In the genomic region with DNA sequence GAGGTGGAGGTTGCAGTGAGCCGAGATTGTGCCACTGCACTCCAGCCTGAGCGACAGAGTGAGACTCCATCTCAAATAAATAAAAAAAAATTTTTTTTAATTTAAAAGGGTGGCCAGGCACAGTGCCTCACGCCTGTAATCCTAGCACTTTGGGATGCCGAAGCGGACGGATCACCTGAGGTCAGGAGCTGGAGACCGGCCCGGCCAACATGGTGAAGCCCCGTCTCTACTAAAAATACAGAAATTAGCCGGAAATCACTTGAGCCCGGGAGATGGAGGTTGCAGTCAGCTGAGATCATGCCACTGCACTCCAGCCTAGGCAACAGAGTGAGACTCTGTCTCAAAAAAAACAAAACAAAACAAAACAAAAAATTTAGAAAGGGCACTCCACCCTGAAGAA, we compare ENCODE assay signal across 2 cellular contexts. TPM values are rescaled to one million over a fixed set of nuclear protein-coding genes. Genes with fewer than 3 reads are reported as not detected.
DNase-seq lines count a peak whose midpoint lies in the region; TF ChIP-seq lines count a peak whose summit lies in the region.
"Not testable (repeated sequence)": the region's sequence is repeated elsewhere in the genome, so short reads cannot be mapped to it uniquely, and the experiment has no call there.

No MANE protein-coding gene starts in this region.

- not testable (repeated sequence) for H3K27me3 ChIP-seq in thyroid gland

- not testable (repeated sequence) for TF ChIP-seq CTCF in osteocyte (IDR thresholded peaks at IDR 0.05); thyroid gland (IDR thresholded peaks at IDR 0.05)

- WGBS in thyroid gland, 2 donors: 39 to 50% methylated on average over 11 of the region's 11 CpGs

- not testable (repeated sequence) for TF ChIP-seq POLR2A in thyroid gland (IDR thresholded peaks at IDR 0.05)

- H3K4me1 ChIP-seq in thyroid gland: peaks cover 0 to 20% of the 10 kb centered on the region in 2 donors

- H3K4me3 ChIP-seq in thyroid gland (replicated peaks in 1 of 3): not testable (repeated sequence)

- not testable (repeated sequence) for H3K36me3 Mint-ChIP-seq in osteocyte (ENCODE audit: unreplicated experiment)

- DNase-seq in osteocyte (ENCODE audit: extremely low spot score, unreplicated experiment) (peak; percentile 57), thyroid gland (peak; percentile 78 to 80)

- H3K27me3 Mint-ChIP-seq in osteocyte (ENCODE audit: unreplicated experiment): not testable (repeated sequence)

- H3K27ac ChIP-seq in thyroid gland: peak overlapping the region; percentile 48 to 66 (median 64)

- H3K9me3 Mint-ChIP-seq in osteocyte (ENCODE audit: unreplicated experiment): not testable (repeated sequence)

- H3K4me3 Mint-ChIP-seq in osteocyte (ENCODE audit: unreplicated experiment): not testable (repeated sequence)

- H3K9me3 ChIP-seq in thyroid gland: not testable (repeated sequence)

- intact Hi-C loops in thyroid gland (cut with DNase I): not testable (repeated sequence)

- not testable (repeated sequence) for H3K27ac Mint-ChIP-seq in osteocyte (ENCODE audit: unreplicated experiment)

- not testable (repeated sequence) for H3K4me1 Mint-ChIP-seq in osteocyte (ENCODE audit: unreplicated experiment)

- not testable (repeated sequence) for H3K36me3 ChIP-seq in thyroid gland

RNA-seq across cellular contexts. Expression of gene YEATS2, which starts 7.2 kb away (rescaled TPM):
- total RNA-seq in osteocyte (40.8 and 41.4 TPM in 2 replicates), thyroid gland (10 to 100 TPM; 30.0 to 42.5 (median 37.7) TPM)

RNA-seq across cellular contexts. Expression of gene KLHL24, which starts 55.0 kb away (rescaled TPM):
- total RNA-seq in osteocyte (101 and 105 TPM in 2 replicates), thyroid gland (100 to 1,000 TPM; 163 to 320 (median 214) TPM)
